1 cellular context compared by ENCODE assay signal in genomic region chr1:226185153-226186036, GRCh38.
TF ChIP-seq lines count a peak whose summit lies in the region.

No MANE protein-coding gene starts in this region.

TF ChIP-seq in GM12878, 131 proteins besides CTCF, POLR2A, EP300 and RAD21:
- TF ChIP-seq ATF2 (IDR thresholded peaks at IDR 0.05; ENCODE audit: low read length) (no peak), NFIC (IDR thresholded peaks at IDR 0.05; ENCODE audit: low read depth, low read length) (no peak), POU2F2 (IDR thresholded peaks at IDR 0.05; ENCODE audit: borderline replicate concordance, low read depth, low read length) (no peak), GABPA (IDR thresholded peaks at IDR 0.05; ENCODE audit: low read depth) (no peak), JUNB (IDR thresholded peaks at IDR 0.05) (no peak), YY1 (IDR thresholded peaks at IDR 0.05; ENCODE audit: low read depth, low read length) (no peak), HDAC6 (IDR thresholded peaks at IDR 0.05; ENCODE audit: unreplicated experiment) (no peak), CHD2 (IDR thresholded peaks at IDR 0.05; ENCODE audit: borderline replicate concordance, low read depth, low read length) (no peak), HSF1 (IDR thresholded peaks at IDR 0.05; ENCODE audit: low read depth, low read length) (peak; percentile 60; the same call in 1 of the 2 replicates), PAX5 (IDR thresholded peaks at IDR 0.05; ENCODE audit: borderline replicate concordance, low read depth, low read length) (no peak), BACH1 (IDR thresholded peaks at IDR 0.05; ENCODE audit: borderline replicate concordance) (no peak), TCF12 (IDR thresholded peaks at IDR 0.05; ENCODE audit: low read depth, low read length) (no peak), DPF2 (IDR thresholded peaks at IDR 0.05) (no peak), SPI1 (IDR thresholded peaks at IDR 0.05; ENCODE audit: borderline replicate concordance, insufficient read depth, low read depth, low read length) (no peak), CEBPZ (IDR thresholded peaks at IDR 0.05; ENCODE audit: low read depth, low read length) (no peak), ZNF384 (IDR thresholded peaks at IDR 0.05; ENCODE audit: borderline replicate concordance, low read depth, low read length) (peak; percentile 35; the same call in 1 of the 2 replicates), BMI1 (IDR thresholded peaks at IDR 0.05; ENCODE audit: borderline replicate concordance) (no peak), SMARCA5 (IDR thresholded peaks at IDR 0.05) (no peak), YBX1 (IDR thresholded peaks at IDR 0.05) (no peak), SKIL (IDR thresholded peaks at IDR 0.05; ENCODE audit: low read depth, poor library complexity, severe bottlenecking) (no peak), FOXK2 (IDR thresholded peaks at IDR 0.05) (no peak), SP1 (IDR thresholded peaks at IDR 0.05; ENCODE audit: low read depth, low read length) (no peak), EED (IDR thresholded peaks at IDR 0.05; ENCODE audit: low read depth) (no peak), E2F8 (IDR thresholded peaks at IDR 0.05; ENCODE audit: low read depth, partially characterized antibody) (no peak), ATF3 (IDR thresholded peaks at IDR 0.05; ENCODE audit: borderline replicate concordance, extremely low read depth, low read depth, low read length) (no peak), SREBF2 (IDR thresholded peaks at IDR 0.05; ENCODE audit: low read length) (no peak), NFXL1 (IDR thresholded peaks at IDR 0.05; ENCODE audit: borderline replicate concordance) (no peak)
- TF ChIP-seq, protein P1, sequence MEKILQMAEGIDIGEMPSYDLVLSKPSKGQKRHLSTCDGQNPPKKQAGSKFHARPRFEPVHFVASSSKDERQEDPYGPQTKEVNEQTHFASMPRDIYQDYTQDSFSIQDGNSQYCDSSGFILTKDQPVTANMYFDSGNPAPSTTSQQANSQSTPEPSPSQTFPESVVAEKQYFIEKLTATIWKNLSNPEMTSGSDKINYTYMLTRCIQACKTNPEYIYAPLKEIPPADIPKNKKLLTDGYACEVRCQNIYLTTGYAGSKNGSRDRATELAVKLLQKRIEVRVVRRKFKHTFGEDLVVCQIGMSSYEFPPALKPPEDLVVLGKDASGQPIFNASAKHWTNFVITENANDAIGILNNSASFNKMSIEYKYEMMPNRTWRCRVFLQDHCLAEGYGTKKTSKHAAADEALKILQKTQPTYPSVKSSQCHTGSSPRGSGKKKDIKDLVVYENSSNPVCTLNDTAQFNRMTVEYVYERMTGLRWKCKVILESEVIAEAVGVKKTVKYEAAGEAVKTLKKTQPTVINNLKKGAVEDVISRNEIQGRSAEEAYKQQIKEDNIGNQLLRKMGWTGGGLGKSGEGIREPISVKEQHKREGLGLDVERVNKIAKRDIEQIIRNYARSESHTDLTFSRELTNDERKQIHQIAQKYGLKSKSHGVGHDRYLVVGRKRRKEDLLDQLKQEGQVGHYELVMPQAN (conservative IDR thresholded peaks at IDR 0.05): no peak
- TF ChIP-seq, protein P2, sequence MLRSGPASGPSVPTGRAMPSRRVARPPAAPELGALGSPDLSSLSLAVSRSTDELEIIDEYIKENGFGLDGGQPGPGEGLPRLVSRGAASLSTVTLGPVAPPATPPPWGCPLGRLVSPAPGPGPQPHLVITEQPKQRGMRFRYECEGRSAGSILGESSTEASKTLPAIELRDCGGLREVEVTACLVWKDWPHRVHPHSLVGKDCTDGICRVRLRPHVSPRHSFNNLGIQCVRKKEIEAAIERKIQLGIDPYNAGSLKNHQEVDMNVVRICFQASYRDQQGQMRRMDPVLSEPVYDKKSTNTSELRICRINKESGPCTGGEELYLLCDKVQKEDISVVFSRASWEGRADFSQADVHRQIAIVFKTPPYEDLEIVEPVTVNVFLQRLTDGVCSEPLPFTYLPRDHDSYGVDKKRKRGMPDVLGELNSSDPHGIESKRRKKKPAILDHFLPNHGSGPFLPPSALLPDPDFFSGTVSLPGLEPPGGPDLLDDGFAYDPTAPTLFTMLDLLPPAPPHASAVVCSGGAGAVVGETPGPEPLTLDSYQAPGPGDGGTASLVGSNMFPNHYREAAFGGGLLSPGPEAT (IDR thresholded peaks at IDR 0.05; ENCODE audit: low read depth): 0 out of 2 replicates have a peak, but pooled peaks have one; percentile 13
- TF ChIP-seq, protein P3, sequence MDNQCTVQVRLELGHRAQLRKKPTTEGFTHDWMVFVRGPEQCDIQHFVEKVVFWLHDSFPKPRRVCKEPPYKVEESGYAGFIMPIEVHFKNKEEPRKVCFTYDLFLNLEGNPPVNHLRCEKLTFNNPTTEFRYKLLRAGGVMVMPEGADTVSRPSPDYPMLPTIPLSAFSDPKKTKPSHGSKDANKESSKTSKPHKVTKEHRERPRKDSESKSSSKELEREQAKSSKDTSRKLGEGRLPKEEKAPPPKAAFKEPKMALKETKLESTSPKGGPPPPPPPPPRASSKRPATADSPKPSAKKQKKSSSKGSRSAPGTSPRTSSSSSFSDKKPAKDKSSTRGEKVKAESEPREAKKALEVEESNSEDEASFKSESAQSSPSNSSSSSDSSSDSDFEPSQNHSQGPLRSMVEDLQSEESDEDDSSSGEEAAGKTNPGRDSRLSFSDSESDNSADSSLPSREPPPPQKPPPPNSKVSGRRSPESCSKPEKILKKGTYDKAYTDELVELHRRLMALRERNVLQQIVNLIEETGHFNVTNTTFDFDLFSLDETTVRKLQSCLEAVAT (IDR thresholded peaks at IDR 0.05): 0 out of 2 replicates have a peak, but pooled peaks have one; percentile 23
